Comparison of ENCODE assay signal across 8 cellular contexts in genomic region chr1:162056043-162056442, GRCh38. TPM values are rescaled to one million over a fixed set of nuclear protein-coding genes. Genes with fewer than 3 reads are reported as not detected.
A peak's percentile ranks its signal among the peaks of the same experiment; 100 is the strongest.
DNase-seq lines count a peak whose midpoint lies in the region; ATAC-seq and TF ChIP-seq lines count a peak whose summit lies in the region.

No MANE protein-coding gene starts in this region.

- H3K27ac ChIP-seq in SK-N-MC (no peak overlapping the region), left ventricle myocardium inferior (replicated peaks) (no peak overlapping the region), psoas muscle (no peak overlapping the region)

- H3K4me1 ChIP-seq in left ventricle myocardium inferior (peaks cover 5% of the 10 kb centered on the region), psoas muscle (no peaks in the 10 kb centered on the region)

- no peak overlapping the region for H3K9ac ChIP-seq in SK-N-MC (ENCODE audit: insufficient read length)

- ATAC-seq in GM19397 (IDR thresholded peaks at IDR 0.05; ENCODE audit: unreplicated experiment) (peak; percentile 77), psoas muscle (peak; percentile 88 to 95 (median 94)), HG03342 (IDR thresholded peaks at IDR 0.05; ENCODE audit: unreplicated experiment) (no peak)

- H3K4me3 ChIP-seq in SK-N-MC (no peak overlapping the region), left ventricle myocardium inferior (no peak overlapping the region), psoas muscle (no peak overlapping the region)

- WGBS in psoas muscle, 3 donors: 15 to 26% (median 21%) methylated on average over 3 of the region's 3 CpGs

- TF ChIP-seq CTCF in left ventricle myocardium inferior (IDR thresholded peaks at IDR 0.05; ENCODE audit: borderline replicate concordance) (peak; percentile 90), psoas muscle (IDR thresholded peaks at IDR 0.05) (peak; percentile 89)

- intact Hi-C loops in left ventricle myocardium inferior (cut with micrococcal nuclease) (loop anchor here (5.0 kb wide), 2 partner anchors 221 to 336 kb away; no protein-coding TSS in a partner anchor), psoas muscle (cut with DNase I) (loop anchor here (2.0 to 10.0 kb wide), 4 partner anchors 219 to 439 kb away; partner anchors contain the start of gene UHMK1 (in 1 of the 2))

- no peaks in the 10 kb centered on the region for H3K36me3 ChIP-seq in SK-N-MC (ENCODE audit: insufficient read depth, low read length)
- H3K36me3 ChIP-seq in left ventricle myocardium inferior: no peaks in the 10 kb centered on the region
- no peaks in the 10 kb centered on the region for H3K36me3 ChIP-seq in psoas muscle (ENCODE audit: insufficient read depth in 1 of 2, low read depth in 1 of 2)

- H3K9me3 ChIP-seq in SK-N-MC (ENCODE audit: low read depth, low read length): no peaks in the 10 kb centered on the region
- no peaks in the 10 kb centered on the region for H3K9me3 ChIP-seq in left ventricle myocardium inferior (replicated peaks)
- H3K9me3 ChIP-seq in psoas muscle: no peaks in the 10 kb centered on the region

- DNase-seq in CMK (ENCODE audit: low read depth) (peak; percentile 59), NCI-H1092 treated with DMSO at 0.1 percent for 48 hours (lab: John Stamatoyannopoulos, UW) (peak; percentile 74), SK-N-MC (ENCODE audit: low read depth, low spot score) (peak; percentile 59), anterior cingulate cortex (lab: John Stamatoyannopoulos, UW) (peak in 49 of 58 donors; percentile 11 to 74 (median 44)), left ventricle myocardium inferior (peak; percentile 37), psoas muscle (peak; percentile 40 to 56)

- peaks cover 3% of the 10 kb centered on the region for H3K27me3 ChIP-seq in left ventricle myocardium inferior (ENCODE audit: low read depth)
- H3K27me3 ChIP-seq in psoas muscle (ENCODE audit: insufficient read depth in 3 of 3, low read length in 2 of 3): no peaks in the 10 kb centered on the region

RNA-seq across cellular contexts. Expression of gene NOS1AP, which starts 13.4 kb away (rescaled TPM):
- 6.2 TPM for total RNA-seq in left ventricle myocardium inferior
- total RNA-seq in psoas muscle: under 1 TPM; 0.14 to 0.76 (median 0.49) TPM
- polyA plus RNA-seq in psoas muscle: under 1 TPM; 0.10 to 0.18 (median 0.10) TPM

RNA-seq across cellular contexts. Expression of gene OLFML2B, which starts 32.4 kb away (rescaled TPM):
- total RNA-seq in left ventricle myocardium inferior (3.4 TPM), psoas muscle (1 to 10 TPM; 2.2 to 9.5 (median 5.6) TPM)
- 1 to 10 TPM; 1.4 to 3.8 (median 2.1) TPM for polyA plus RNA-seq in psoas muscle
